In genomic region chrX:130083107-130083490, GRCh38 we compare ENCODE assay signal across 1 cellular context.
TF ChIP-seq lines count a peak whose summit lies in the region.

No MANE protein-coding gene starts in this region.

TF ChIP-seq in HepG2, 621 proteins besides CTCF, POLR2A, EP300 and RAD21:
- no peak for TF ChIP-seq HOMEZ (CRISPR knock-in tag; IDR thresholded peaks at IDR 0.05; ENCODE audit: low read depth)
- TF ChIP-seq RELA (CRISPR knock-in tag; IDR thresholded peaks at IDR 0.05): no peak
- no peak for TF ChIP-seq HHEX (CRISPR knock-in tag; IDR thresholded peaks at IDR 0.05)
- no peak for TF ChIP-seq MNT (IDR thresholded peaks at IDR 0.05)
- TF ChIP-seq ZNF232 (CRISPR knock-in tag; IDR thresholded peaks at IDR 0.05; ENCODE audit: borderline replicate concordance): no peak
- TF ChIP-seq ZBTB21 (CRISPR knock-in tag; IDR thresholded peaks at IDR 0.05): no peak
